In the genomic region with DNA sequence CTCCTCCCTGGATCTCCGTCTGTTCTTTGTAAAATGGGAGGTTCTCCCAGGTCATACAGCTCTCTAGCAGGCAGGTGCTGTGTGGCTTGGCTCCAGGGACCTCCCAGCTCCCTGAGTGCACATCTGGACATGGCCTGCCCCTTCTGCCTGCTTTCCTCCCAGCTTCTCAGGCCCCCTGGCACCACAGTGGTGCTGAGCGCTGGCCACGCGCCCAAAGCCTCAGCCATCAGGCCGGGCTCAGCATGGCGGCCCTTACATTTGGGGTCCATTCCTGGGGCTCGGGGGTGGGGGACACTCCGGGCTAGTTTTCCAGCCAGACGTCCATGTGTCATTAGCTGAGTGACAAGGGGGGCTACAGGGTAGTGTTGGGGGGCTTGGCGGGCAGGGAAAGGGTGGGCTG, we compare ENCODE assay signal across 9 cellular contexts.
"Had no signal": no experiment of that assay in that cellular context is flagged by ENCODE, and none has a peak within 500 bp of the region (broad histone marks: within the 10 kb centered on the region; RNA-seq: fewer than 3 reads in every experiment).

No MANE protein-coding gene starts in this region.

- H3K4me1 Mint-ChIP-seq: activated naive CD8-positive, alpha-beta T cell treated with anti-CD3 and anti-CD28 coated beads, Interleukin-2, amount 50 U/mL, for 24 hours had no signal

- H2AFZ ChIP-seq: neural progenitor cell had no signal

- H3K27ac ChIP-seq: ascending aorta, neural progenitor cell, ovary, stomach, thoracic aorta, upper lobe of right lung had no signal

- H3K9me3 Mint-ChIP-seq: activated naive CD4-positive, alpha-beta T cell treated with anti-CD3 and anti-CD28 coated beads for 36 hours; activated naive CD8-positive, alpha-beta T cell treated with anti-CD3 and anti-CD28 coated beads, Interleukin-2, amount 50 U/mL, for 24 hours; neural progenitor cell had no signal

- H3K4me2 ChIP-seq: neural progenitor cell had no signal

- H3K4me3 ChIP-seq: ascending aorta, neural progenitor cell, ovary, thoracic aorta, upper lobe of right lung had no signal

- H3K27ac Mint-ChIP-seq: activated naive CD4-positive, alpha-beta T cell treated with anti-CD3 and anti-CD28 coated beads for 36 hours; activated naive CD8-positive, alpha-beta T cell treated with anti-CD3 and anti-CD28 coated beads, Interleukin-2, amount 50 U/mL, for 24 hours; naive B cell; neural progenitor cell had no signal

- H3K4me1 ChIP-seq: ascending aorta, neural progenitor cell had no signal

- H3K4me3 Mint-ChIP-seq: activated naive CD4-positive, alpha-beta T cell treated with anti-CD3 and anti-CD28 coated beads for 36 hours; activated naive CD8-positive, alpha-beta T cell treated with anti-CD3 and anti-CD28 coated beads, Interleukin-2, amount 50 U/mL, for 24 hours; naive B cell; neural progenitor cell had no signal

- H3K36me3 Mint-ChIP-seq: naive B cell, neural progenitor cell had no signal

- H3K9ac ChIP-seq: neural progenitor cell had no signal

- H3K9me3 ChIP-seq: ascending aorta, ovary, stomach, thoracic aorta, upper lobe of right lung had no signal

- H3K36me3 ChIP-seq: ascending aorta, neural progenitor cell, ovary, stomach, thoracic aorta, upper lobe of right lung had no signal

- H3K27me3 ChIP-seq: ascending aorta, ovary, upper lobe of right lung had no signal
